14 cellular contexts compared by ENCODE assay signal in the genomic region with DNA sequence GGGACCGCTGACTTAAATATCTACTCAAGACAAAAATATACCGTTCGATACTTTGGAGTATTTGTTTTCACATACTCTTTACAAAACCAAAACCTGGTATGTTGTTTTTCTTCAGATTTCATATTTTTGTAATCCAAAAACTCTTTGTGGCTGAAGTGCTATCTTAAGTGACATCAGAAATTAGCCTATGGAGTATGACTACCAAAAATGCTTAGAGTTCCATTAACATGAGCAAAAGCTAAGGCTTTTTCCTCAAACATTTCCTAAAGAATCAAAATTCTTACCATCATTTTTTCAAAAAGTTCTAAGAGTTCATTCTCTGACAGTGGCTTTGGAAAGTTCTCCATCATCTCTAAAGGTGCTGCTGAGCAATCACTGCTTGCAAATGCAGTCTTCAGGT. TPM values are rescaled to one million over a fixed set of nuclear protein-coding genes. Genes with fewer than 3 reads are reported as not detected.
DNase-seq lines count a peak whose midpoint lies in the region; ATAC-seq and TF ChIP-seq lines count a peak whose summit lies in the region.
"Had no signal": no experiment of that assay in that cellular context is flagged by ENCODE, and none has a peak within 500 bp of the region (broad histone marks: within the 10 kb centered on the region; RNA-seq: fewer than 3 reads in every experiment).

No MANE protein-coding gene starts in this region.

- H2AFZ ChIP-seq in GM23248, result peak overlapping the region; percentile 20; the same call in 1 of the 2 replicates

- peaks cover 6% of the 10 kb centered on the region; the same call in 1 of the 2 replicates for H3K36me3 ChIP-seq in GM23248 (ENCODE audit: low read depth)
- no peaks in the 10 kb centered on the region for H3K36me3 ChIP-seq in effector memory CD4-positive, alpha-beta T cell (ENCODE audit: control insufficient read depth, insufficient read depth, low read length)

- ATAC-seq in GM21528 (IDR thresholded peaks at IDR 0.05; ENCODE audit: low FRiP score, unreplicated experiment), result no peak
- ATAC-seq: HCT116, HepG2 had no signal

- H3K9me2 ChIP-seq in GM23248 (ENCODE audit: insufficient read depth), result no peaks in the 10 kb centered on the region

- peaks cover 53% of the 10 kb centered on the region for H3K79me2 ChIP-seq in GM23248 (ENCODE audit: insufficient read depth)

- POLR2A ChIA-PET in AG04449 (lab: Yijun Ruan, JAX), result no interaction called here

- in situ Hi-C loops in GM23248 (cut with MboI) (no loop called here), astrocyte of the spinal cord (cut with HindIII; ENCODE audit: low sequenced_read_pairs) (no loop called here)

- H3K27me3 ChIP-seq in GM23248 (replicated peaks; ENCODE audit: insufficient read depth), result no peaks in the 10 kb centered on the region
- H3K27me3 ChIP-seq in effector memory CD4-positive, alpha-beta T cell (replicated peaks; ENCODE audit: control insufficient read depth, insufficient read depth, low read length, poor library complexity, severe bottlenecking), result no peaks in the 10 kb centered on the region
- H3K27me3 ChIP-seq: MG63 had no signal

- CTCF ChIA-PET in AG04449 (lab: Yijun Ruan, JAX), result interaction anchor here (0.7 to 1.1 kb wide), 3 partner anchors 18 to 340 kb away, joined by 3 read pairs; no protein-coding TSS in a partner anchor

- no peak overlapping the region for H3K9ac ChIP-seq in GM23248

- H3F3A ChIP-seq in GM23248 (ENCODE audit: insufficient read depth), result peaks cover 24% of the 10 kb centered on the region

- 97 to 98% methylated on average over 3 of the region's 3 CpGs for WGBS in GM23248 (ENCODE audit: low coverage in 1 of 2, low lambda C conversion rate in 2 of 2, missing lambda C conversion rate in 2 of 2), 2 experiments

- H3K27ac ChIP-seq in GM23248, result peak overlapping the region; percentile 55
- H3K27ac ChIP-seq in effector memory CD4-positive, alpha-beta T cell (ENCODE audit: insufficient read depth, low read length, poor library complexity, severe bottlenecking), result no peak overlapping the region
- H3K27ac ChIP-seq: C4-2B had no signal

- TF ChIP-seq CTCF in AG04449 (IDR thresholded peaks at IDR 0.05; ENCODE audit: insufficient read depth, low read length, missing control alignments), result no peak
- no peak for TF ChIP-seq CTCF in astrocyte of the spinal cord (IDR thresholded peaks at IDR 0.05; ENCODE audit: low read depth, low read length)

- peaks cover 25% of the 10 kb centered on the region for H3K4me1 ChIP-seq in GM23248 (ENCODE audit: insufficient read depth)
- H3K4me1 ChIP-seq in effector memory CD4-positive, alpha-beta T cell (ENCODE audit: control insufficient read depth, insufficient read depth, low read length, poor library complexity, severe bottlenecking), result no peaks in the 10 kb centered on the region

- peak; percentile 16 for DNase-seq in AG04449 (ENCODE audit: low read depth, low spot score)
- DNase-seq in GM23248, result peak; percentile 42
- DNase-seq in astrocyte of the spinal cord (ENCODE audit: low read depth, low spot score), result peak; percentile 12
- peak; percentile 63 for DNase-seq in iris pigment epithelial cell (ENCODE audit: low read depth)
- no peak for DNase-seq in effector memory CD4-positive, alpha-beta T cell
- DNase-seq in activated naive CD4-positive, alpha-beta T cell (lab: John Stamatoyannopoulos, UW), result no peak
- DNase-seq in DMS79 treated with DMSO at 0.1 percent for 48 hours (lab: John Stamatoyannopoulos, UW), result no peak
- DNase-seq: MG63, NCI-H1092, NCI-H524 had no signal

- no peaks in the 10 kb centered on the region for H3K9me3 ChIP-seq in GM23248 (ENCODE audit: low read depth)
- no peaks in the 10 kb centered on the region for H3K9me3 ChIP-seq in effector memory CD4-positive, alpha-beta T cell (ENCODE audit: control insufficient read depth, low read length)

- H4K20me1 ChIP-seq in GM23248 (ENCODE audit: insufficient read depth), result no peaks in the 10 kb centered on the region

- H3K4me3 ChIP-seq in AG04449 (ENCODE audit: low read depth, low read length) (no peak overlapping the region), GM23248 (peak overlapping the region; percentile 24; the same call in 1 of the 2 replicates), astrocyte of the spinal cord (ENCODE audit: low read depth, low read length) (no peak overlapping the region)
- H3K4me3 ChIP-seq in effector memory CD4-positive, alpha-beta T cell (ENCODE audit: insufficient read depth, low read depth, low read length, poor library complexity, severe bottlenecking), result no peak overlapping the region
- H3K4me3 ChIP-seq: MG63 had no signal

- H3K4me2 ChIP-seq in GM23248 (ENCODE audit: unreplicated experiment), result peak overlapping the region; percentile 59

RNA-seq across cellular contexts. Expression of a gene that starts 52.0 kb away (rescaled TPM):
- total RNA-seq in GM23248 (2014; rRNA removed; shearing (Covaris generic)), result 9.5 and 12.1 TPM in 2 replicates
- 15.1 and 18.1 TPM in 2 replicates for polyA plus RNA-seq in GM23248 (2016; fragmentation: Nextera tagmentation; extraction: Ambion mirVana)

Comparison
In these comparisons a context has a peak if more than half of its experiments do, and no peak if none do; other contexts are left out.
1. DNase-seq: peak in AG04449 (single experiment), GM23248 (single experiment), astrocyte of the spinal cord (single experiment) and iris pigment epithelial cell (single experiment); none in effector memory CD4-positive, alpha-beta T cell (0 of 3), activated naive CD4-positive, alpha-beta T cell (0 of 4) and DMS79 treated with DMSO at 0.1 percent for 48 hours (single experiment).